Comparison of ENCODE assay signal across 22 cellular contexts in the genomic region with DNA sequence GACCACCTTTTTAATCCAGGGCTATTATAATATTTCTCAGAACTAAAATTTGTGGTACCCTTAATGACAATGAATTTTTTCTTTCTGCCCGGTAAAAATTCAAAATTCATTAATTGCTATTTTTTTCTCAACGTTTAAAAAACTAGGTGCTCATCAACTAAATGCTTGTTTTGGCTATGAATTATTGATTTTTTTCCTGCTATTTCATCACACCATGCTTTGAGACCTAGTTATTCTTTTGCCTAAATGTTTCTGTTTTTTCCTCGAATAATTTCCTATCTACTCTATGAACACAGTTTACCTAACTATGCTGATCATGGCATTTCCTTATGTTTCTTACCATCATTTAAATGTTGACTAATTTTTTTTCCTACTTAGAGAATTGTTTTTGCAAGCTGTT. TPM values are rescaled to one million over a fixed set of nuclear protein-coding genes. Genes with fewer than 3 reads are reported as not detected.
A peak's percentile ranks its signal among the peaks of the same experiment; 100 is the strongest.
DNase-seq lines count a peak whose midpoint lies in the region; ATAC-seq, FAIRE-seq and TF ChIP-seq lines count a peak whose summit lies in the region.
"Had no signal": no experiment of that assay in that cellular context is flagged by ENCODE, and none has a peak within 500 bp of the region (broad histone marks: within the 10 kb centered on the region; RNA-seq: fewer than 3 reads in every experiment).

No MANE protein-coding gene starts in this region.

- H3K27me3 ChIP-seq in left ventricle myocardium inferior (ENCODE audit: low read depth) (no peaks in the 10 kb centered on the region), right cardiac atrium (ENCODE audit: control insufficient read depth, insufficient read depth) (no peaks in the 10 kb centered on the region), psoas muscle (ENCODE audit: insufficient read depth in 3 of 3, low read length in 2 of 3) (no peaks in the 10 kb centered on the region)
- H3K27me3 ChIP-seq: BE2C had no signal

- no peaks in the 10 kb centered on the region for H3K9me3 ChIP-seq in left ventricle myocardium inferior (replicated peaks)
- no peaks in the 10 kb centered on the region for H3K9me3 ChIP-seq in right cardiac atrium (ENCODE audit: control insufficient read depth, low read length)
- no peaks in the 10 kb centered on the region for H3K9me3 ChIP-seq in psoas muscle
- H3K9me3 ChIP-seq: BE2C had no signal

- no peak overlapping the region for H3K4me3 Mint-ChIP-seq in activated CD8-positive, alpha-beta T cell treated with anti-CD3 and anti-CD28 coated beads, Interleukin-2, amount 10 ng/mL, durations not matched to agents 7 days and 5 days
- H3K4me3 Mint-ChIP-seq: CD4-positive, CD25-positive, alpha-beta regulatory T cell; CD8-positive, alpha-beta memory T cell; H9 had no signal

- H3K27me3 Mint-ChIP-seq in activated CD8-positive, alpha-beta T cell treated with anti-CD3 and anti-CD28 coated beads, Interleukin-2, amount 10 ng/mL, durations not matched to agents 7 days and 5 days (ENCODE audit: low read depth): no peaks in the 10 kb centered on the region
- H3K27me3 Mint-ChIP-seq: CD4-positive, CD25-positive, alpha-beta regulatory T cell; CD8-positive, alpha-beta memory T cell had no signal

- H3K36me3 Mint-ChIP-seq in activated CD8-positive, alpha-beta T cell treated with anti-CD3 and anti-CD28 coated beads, Interleukin-2, amount 10 ng/mL, durations not matched to agents 7 days and 5 days (ENCODE audit: low read depth): no peaks in the 10 kb centered on the region
- H3K36me3 Mint-ChIP-seq: CD4-positive, CD25-positive, alpha-beta regulatory T cell; CD8-positive, alpha-beta memory T cell had no signal

- 39% methylated on average over 3 of the region's 3 CpGs for WGBS in right cardiac atrium
- WGBS in psoas muscle, 3 donors: 29 to 61% (median 42%) methylated on average over 3 of the region's 3 CpGs

- H3K36me3 ChIP-seq in left ventricle myocardium inferior (no peaks in the 10 kb centered on the region), psoas muscle (ENCODE audit: insufficient read depth in 1 of 2, low read depth in 1 of 2) (no peaks in the 10 kb centered on the region)
- H3K36me3 ChIP-seq: BE2C had no signal

- H3K4me1 ChIP-seq in left ventricle myocardium inferior (peaks cover 95% of the 10 kb centered on the region), right cardiac atrium (ENCODE audit: control insufficient read depth, insufficient read depth, low read length) (peaks cover 3% of the 10 kb centered on the region), psoas muscle (peaks cover 80% of the 10 kb centered on the region)

- intact Hi-C loops in left ventricle myocardium inferior (cut with micrococcal nuclease) (no loop called here), right cardiac atrium (cut with DNase I) (loop anchor here in 1 of 4 donors (10.0 kb wide), 1 partner anchor 148 kb away; no protein-coding TSS in a partner anchor), psoas muscle (cut with DNase I) (no loop called here)

- no peak overlapping the region for H3K27ac Mint-ChIP-seq in activated CD8-positive, alpha-beta T cell treated with anti-CD3 and anti-CD28 coated beads, Interleukin-2, amount 10 ng/mL, durations not matched to agents 7 days and 5 days
- H3K27ac Mint-ChIP-seq: CD4-positive, CD25-positive, alpha-beta regulatory T cell; CD8-positive, alpha-beta memory T cell; H9 had no signal

- TF ChIP-seq CTCF in left ventricle myocardium inferior (IDR thresholded peaks at IDR 0.05; ENCODE audit: borderline replicate concordance): no peak
- TF ChIP-seq CTCF in psoas muscle (IDR thresholded peaks at IDR 0.05): no peak

- POLR2A ChIA-PET in activated CD8-positive, alpha-beta T cell treated with anti-CD3 and anti-CD28 coated beads, Interleukin-2, amount 10 ng/mL, durations not matched to agents 7 days and 5 days (lab: Charles Lee): no interaction called here

- peak; percentile 73 for FAIRE-seq in colon (lab: Jason Lieb, UNC)
- FAIRE-seq: GM12878, H1 had no signal

- H3K4me3 ChIP-seq in left ventricle myocardium inferior: peak overlapping the region; percentile 48
- no peak overlapping the region for H3K4me3 ChIP-seq in right cardiac atrium (ENCODE audit: low read length)
- peak overlapping the region; percentile 60 for H3K4me3 ChIP-seq in psoas muscle
- H3K4me3 ChIP-seq: GM12878 had no signal

- no peaks in the 10 kb centered on the region for H3K4me1 Mint-ChIP-seq in activated CD8-positive, alpha-beta T cell treated with anti-CD3 and anti-CD28 coated beads, Interleukin-2, amount 10 ng/mL, durations not matched to agents 7 days and 5 days (ENCODE audit: low read depth)
- H3K4me1 Mint-ChIP-seq: CD4-positive, CD25-positive, alpha-beta regulatory T cell; CD8-positive, alpha-beta memory T cell had no signal

- H3K27ac ChIP-seq in left ventricle myocardium inferior (replicated peaks) (peak overlapping the region; percentile 85), right cardiac atrium (ENCODE audit: low read length) (no peak overlapping the region), psoas muscle (peak overlapping the region; percentile 92)

- CTCF ChIA-PET in activated CD8-positive, alpha-beta T cell treated with anti-CD3 and anti-CD28 coated beads, Interleukin-2, amount 10 ng/mL, durations not matched to agents 7 days and 5 days (lab: Charles Lee): no interaction called here

- H3K9me3 Mint-ChIP-seq in activated CD8-positive, alpha-beta T cell treated with anti-CD3 and anti-CD28 coated beads, Interleukin-2, amount 10 ng/mL, durations not matched to agents 7 days and 5 days (ENCODE audit: insufficient read depth): no peaks in the 10 kb centered on the region
- H3K9me3 Mint-ChIP-seq: H9 had no signal

- ATAC-seq in right cardiac atrium (no peak), psoas muscle (no peak)
- no peak for ATAC-seq in activated CD8-positive, alpha-beta T cell treated with anti-CD3 and anti-CD28 coated beads, Interleukin-2, amount 10 ng/mL, durations not matched to agents 7 days and 5 days
- ATAC-seq: GM12878 had no signal

- DNase-seq in left ventricle myocardium inferior (no peak), right cardiac atrium (no peak), psoas muscle (no peak), NCI-H345 treated with DMSO at 0.1 percent for 48 hours (lab: John Stamatoyannopoulos, UW; ENCODE audit: unreplicated experiment) (no peak), dermis blood vessel endothelial cell (no peak)
- no peak for DNase-seq in activated CD8-positive, alpha-beta T cell treated with anti-CD3 and anti-CD28 coated beads, Interleukin-2, amount 10 ng/mL, durations not matched to agents 7 days and 5 days
- DNase-seq: ACHN; BE2C; C1 segment of cervical spinal cord; CD4-positive, CD25-positive, alpha-beta regulatory T cell; CD8-positive, alpha-beta memory T cell; COR-L47; DMS 273 treated with DMSO at 0.1 percent for 48 hours; DMS53; DND-41; EL; H9 had no signal

RNA-seq across cellular contexts. Expression of gene CD36, which starts 5.6 kb away (rescaled TPM):
- total RNA-seq in left ventricle myocardium inferior (1,018 TPM), right cardiac atrium (100 to 1,000 TPM; 460 to 639 (median 554) TPM), psoas muscle (100 to 1,000 TPM; 149 to 662 (median 240) TPM), dermis blood vessel endothelial cell (151 and 171 TPM in 2 replicates)
- polyA plus RNA-seq in right cardiac atrium (570 TPM), psoas muscle (100 to 1,000 TPM; 166 to 273 (median 171) TPM)
- total RNA-seq in activated CD8-positive, alpha-beta T cell treated with anti-CD3 and anti-CD28 coated beads, Interleukin-2, amount 10 ng/mL, durations not matched to agents 7 days and 5 days: not detected
- total RNA-seq: G401, HT-29 had no signal
- polyA plus RNA-seq: CD8-positive, alpha-beta memory T cell had no signal

Comparison
In these comparisons a context has a peak if more than half of its experiments do, and no peak if none do; other contexts are left out.
1. RNA of gene CD36, which starts 5.6 kb away (total RNA-seq): 1,018 TPM in left ventricle myocardium inferior (single experiment), 460 to 639 TPM in right cardiac atrium, 149 to 662 TPM in psoas muscle and 151 to 171 TPM in dermis blood vessel endothelial cell; not detected in activated CD8-positive, alpha-beta T cell treated with anti-CD3 and anti-CD28 coated beads, Interleukin-2, amount 10 ng/mL, durations not matched to agents 7 days and 5 days; every median in the first group is over 100 times any median in the second.